11 cellular contexts compared by ENCODE assay signal in the genomic region with DNA sequence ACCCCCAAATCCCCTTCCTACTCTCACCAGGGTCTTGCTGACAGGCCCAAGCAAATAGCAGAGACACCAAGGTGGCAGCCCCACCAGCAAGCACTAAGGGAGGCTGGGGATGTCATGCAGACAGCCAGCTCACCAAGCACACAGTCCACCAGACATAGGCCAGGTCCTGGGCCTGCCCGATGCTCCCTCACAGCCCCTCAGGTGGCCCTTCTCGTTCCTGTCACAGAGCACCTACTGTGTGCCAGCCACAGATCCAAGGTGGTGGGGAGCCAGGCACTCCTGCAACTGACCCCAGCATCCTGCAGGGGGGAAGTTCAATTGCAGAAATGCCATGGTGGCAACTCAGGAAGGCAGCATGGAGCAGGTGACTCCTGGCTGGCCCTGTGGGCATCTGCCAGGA.
DNase-seq lines count a peak whose midpoint lies in the region; ATAC-seq and TF ChIP-seq lines count a peak whose summit lies in the region.
"Had no signal": no experiment of that assay in that cellular context is flagged by ENCODE, and none has a peak within 500 bp of the region (broad histone marks: within the 10 kb centered on the region; RNA-seq: fewer than 3 reads in every experiment).

No MANE protein-coding gene starts in this region.

- H3K36me3 Mint-ChIP-seq in activated CD4-positive, alpha-beta T cell treated with anti-CD3 and anti-CD28 coated beads, Interleukin-2, amount 10 ng/mL, durations not matched to agents 7 days and 5 days (ENCODE audit: low read depth) = peaks cover 11% of the 10 kb centered on the region
- no peaks in the 10 kb centered on the region for H3K36me3 Mint-ChIP-seq in immature natural killer cell
- H3K36me3 Mint-ChIP-seq in stimulated activated naive B cell treated with anti-CD40 and anti-IgM and Interleukin-4, amounts not matched to agents 10 μg/mL and 1 μg/mL and 100 μg/mL, for 72 hours = peaks cover 8 to 12% of the 10 kb centered on the region in 2 donors

- H3K9me2 ChIP-seq in SU-DHL-6 (replicated peaks; ENCODE audit: insufficient read depth, low read length) = no peaks in the 10 kb centered on the region

- H3K4me1 Mint-ChIP-seq in activated CD4-positive, alpha-beta T cell treated with anti-CD3 and anti-CD28 coated beads, Interleukin-2, amount 10 ng/mL, durations not matched to agents 7 days and 5 days = peaks cover 81% of the 10 kb centered on the region
- peaks cover 79 to 84% of the 10 kb centered on the region in 2 donors for H3K4me1 Mint-ChIP-seq in immature natural killer cell
- peaks cover 65 to 93% of the 10 kb centered on the region in 2 donors for H3K4me1 Mint-ChIP-seq in stimulated activated naive B cell treated with anti-CD40 and anti-IgM and Interleukin-4, amounts not matched to agents 10 μg/mL and 1 μg/mL and 100 μg/mL, for 72 hours

- no peak overlapping the region for H2AFZ ChIP-seq in SU-DHL-6 (ENCODE audit: low read depth, low read length, severe bottlenecking)

- no peaks in the 10 kb centered on the region for H3K27me3 Mint-ChIP-seq in activated CD4-positive, alpha-beta T cell treated with anti-CD3 and anti-CD28 coated beads, Interleukin-2, amount 10 ng/mL, durations not matched to agents 7 days and 5 days
- peaks cover 0 to 12% (median 0%) of the 10 kb centered on the region in 3 donors for H3K27me3 Mint-ChIP-seq in immature natural killer cell (ENCODE audit: low read depth in 3 of 3)
- no peaks in the 10 kb centered on the region for H3K27me3 Mint-ChIP-seq in stimulated activated naive B cell treated with anti-CD40 and anti-IgM and Interleukin-4, amounts not matched to agents 10 μg/mL and 1 μg/mL and 100 μg/mL, for 72 hours

- H3F3A ChIP-seq in SU-DHL-6 (ENCODE audit: insufficient read depth) = peaks cover 28% of the 10 kb centered on the region

- peak overlapping the region; percentile 18; the same call in 1 of the 2 replicates for H3K9ac ChIP-seq in SU-DHL-6 (ENCODE audit: low read length)

- POLR2A ChIA-PET in activated CD4-positive, alpha-beta T cell treated with anti-CD3 and anti-CD28 coated beads, Interleukin-2, amount 10 ng/mL, durations not matched to agents 7 days and 5 days (lab: Charles Lee) = no interaction called here

- no peaks in the 10 kb centered on the region for H3K27me3 ChIP-seq in SU-DHL-6 (ENCODE audit: low read length)

- H3K36me3 ChIP-seq in SU-DHL-6 (ENCODE audit: low read length) = no peaks in the 10 kb centered on the region

- no peak for TF ChIP-seq CTCF in SU-DHL-6 (IDR thresholded peaks at IDR 0.05; ENCODE audit: insufficient read depth, low read length, poor library complexity, severe bottlenecking)

- H3K9me3 Mint-ChIP-seq in activated CD4-positive, alpha-beta T cell treated with anti-CD3 and anti-CD28 coated beads, Interleukin-2, amount 10 ng/mL, durations not matched to agents 7 days and 5 days = no peaks in the 10 kb centered on the region
- peaks cover 0 to 2% (median 0%) of the 10 kb centered on the region in 6 donors for H3K9me3 Mint-ChIP-seq in immature natural killer cell
- H3K9me3 Mint-ChIP-seq in stimulated activated naive B cell treated with anti-CD40 and anti-IgM and Interleukin-4, amounts not matched to agents 10 μg/mL and 1 μg/mL and 100 μg/mL, for 72 hours = no peaks in the 10 kb centered on the region

- H3K4me3 Mint-ChIP-seq in activated CD4-positive, alpha-beta T cell treated with anti-CD3 and anti-CD28 coated beads, Interleukin-2, amount 10 ng/mL, durations not matched to agents 7 days and 5 days = no peak overlapping the region
- H3K4me3 Mint-ChIP-seq in immature natural killer cell = peak overlapping the region in 1 of 5 donors; percentile 7
- no peak overlapping the region for H3K4me3 Mint-ChIP-seq in stimulated activated naive B cell treated with anti-CD40 and anti-IgM and Interleukin-4, amounts not matched to agents 10 μg/mL and 1 μg/mL and 100 μg/mL, for 72 hours

- H3K4me2 ChIP-seq in SU-DHL-6 (ENCODE audit: low read depth, low read length, poor library complexity, severe bottlenecking) = peak overlapping the region; percentile 21
- H3K4me2 ChIP-seq: A549 had no signal

- H3K9me3 ChIP-seq in SU-DHL-6 (ENCODE audit: insufficient read depth, low read length) = no peaks in the 10 kb centered on the region
- H3K9me3 ChIP-seq: A549 had no signal

- H3K27ac ChIP-seq in SU-DHL-6 (ENCODE audit: low read depth, low read length) = peak overlapping the region; percentile 58
- H3K27ac ChIP-seq: A549 had no signal

- no peak overlapping the region for H3K4me3 ChIP-seq in SU-DHL-6 (ENCODE audit: insufficient read depth, low read length, poor library complexity, severe bottlenecking)
- H3K4me3 ChIP-seq: A549 had no signal

- peak overlapping the region; percentile 72 for H3K27ac Mint-ChIP-seq in activated CD4-positive, alpha-beta T cell treated with anti-CD3 and anti-CD28 coated beads, Interleukin-2, amount 10 ng/mL, durations not matched to agents 7 days and 5 days
- H3K27ac Mint-ChIP-seq in immature natural killer cell = peak overlapping the region; percentile 75 to 90 (median 82)
- H3K27ac Mint-ChIP-seq in stimulated activated naive B cell treated with anti-CD40 and anti-IgM and Interleukin-4, amounts not matched to agents 10 μg/mL and 1 μg/mL and 100 μg/mL, for 72 hours = peak overlapping the region; percentile 89

- ATAC-seq in stimulated activated naive B cell treated with anti-CD40 and anti-IgM and Interleukin-4, amounts not matched to agents 10 μg/mL and 1 μg/mL and 100 μg/mL, for 72 hours (replicated peaks) = no peak
- ATAC-seq in HG02840 (IDR thresholded peaks at IDR 0.05; ENCODE audit: low FRiP score, unreplicated experiment) = no peak
- ATAC-seq: A549 had no signal

- CTCF ChIA-PET in activated CD4-positive, alpha-beta T cell treated with anti-CD3 and anti-CD28 coated beads, Interleukin-2, amount 10 ng/mL, durations not matched to agents 7 days and 5 days (lab: Charles Lee) = interaction anchor here (1.0 to 2.0 kb wide), 6 partner anchors 9 to 56 kb away, joined by 3 to 11 read pairs (median 4); no protein-coding TSS in a partner anchor

- peaks cover 38% of the 10 kb centered on the region for H3K79me2 ChIP-seq in SU-DHL-6 (ENCODE audit: insufficient read depth, low read length)

- H4K20me1 ChIP-seq in SU-DHL-6 (ENCODE audit: low read depth, low read length) = no peaks in the 10 kb centered on the region

- DNase-seq in activated CD4-positive, alpha-beta T cell treated with anti-CD3 and anti-CD28 coated beads, Interleukin-2, amount 10 ng/mL, durations not matched to agents 7 days and 5 days = no peak
- no peak for DNase-seq in activated CD4-positive, alpha-beta T cell treated with anti-CD3 and anti-CD28 coated beads for 1 hour
- DNase-seq in immature natural killer cell (no peak), NCI-H2171 treated with DMSO at 0.1 percent for 48 hours (lab: John Stamatoyannopoulos, UW) (no peak), SW480 (ENCODE audit: low spot score) (no peak)
- no peak for DNase-seq in stimulated activated naive B cell treated with anti-CD40 and anti-IgM and Interleukin-4, amounts not matched to agents 10 μg/mL and 1 μg/mL and 100 μg/mL, for 72 hours
- DNase-seq: activated effector memory CD4-positive, alpha-beta T cell treated with anti-CD3 and anti-CD28 coated beads, Interleukin-2, amount 50 U/mL, for 16 hours; NCI-H2081 had no signal
